16 cellular contexts compared by ENCODE assay signal in genomic region chr9:134210908-134211810, GRCh38. TPM values are rescaled to one million over a fixed set of nuclear protein-coding genes. Genes with fewer than 3 reads are reported as not detected.
DNase-seq lines count a peak whose midpoint lies in the region; ATAC-seq and TF ChIP-seq lines count a peak whose summit lies in the region.
"Had no signal": no experiment of that assay in that cellular context is flagged by ENCODE, and none has a peak within 500 bp of the region (broad histone marks: within the 10 kb centered on the region; RNA-seq: fewer than 3 reads in every experiment).

No MANE protein-coding gene starts in this region.

- H3K27me3 ChIP-seq in SK-N-SH (ENCODE audit: insufficient read depth) (no peaks in the 10 kb centered on the region), tibial nerve (no peaks in the 10 kb centered on the region)

- no peaks in the 10 kb centered on the region for H3F3A ChIP-seq in SK-N-SH (replicated peaks; ENCODE audit: insufficient read depth)

- H3K36me3 Mint-ChIP-seq in nephron (ENCODE audit: low read depth), result no peaks in the 10 kb centered on the region

- H3K79me2 ChIP-seq in SK-N-SH (ENCODE audit: insufficient read depth), result no peaks in the 10 kb centered on the region

- no peak for TF ChIP-seq RAD21 in SK-N-SH (IDR thresholded peaks at IDR 0.05; ENCODE audit: low read length)

- TF ChIP-seq EP300 in SK-N-SH (IDR thresholded peaks at IDR 0.05; ENCODE audit: borderline replicate concordance in 1 of 2, low read depth in 1 of 2, low read length in 1 of 2) (no peak), tibial nerve (IDR thresholded peaks at IDR 0.05) (peak in 1 of 2 donors; percentile 53)

- no peaks in the 10 kb centered on the region for H3K36me3 ChIP-seq in SK-N-SH (replicated peaks in 1 of 2; ENCODE audit: control insufficient read depth in 1 of 2, insufficient read depth in 2 of 2, low read length in 1 of 2)
- no peaks in the 10 kb centered on the region for H3K36me3 ChIP-seq in tibial nerve

- ATAC-seq in SK-N-SH treated with all-trans-retinoic acid at 6 μM for 48 hours (no peak), HG02759 (IDR thresholded peaks at IDR 0.05; ENCODE audit: unreplicated experiment) (no peak), HG03108 (IDR thresholded peaks at IDR 0.05; ENCODE audit: unreplicated experiment) (no peak)

- peaks cover 3% of the 10 kb centered on the region for H3K9me3 Mint-ChIP-seq in nephron

- CTCF ChIA-PET in SK-N-SH (lab: Yijun Ruan, JAX), result interaction anchor here (1.1 to 1.4 kb wide), 2 partner anchors 19 to 41 kb away, joined by 3 read pairs; no protein-coding TSS in a partner anchor

- H3K27ac ChIP-seq in SK-N-SH (ENCODE audit: low read depth in 2 of 2, low read length in 1 of 2) (no peak overlapping the region), tibial nerve (peak overlapping the region in 3 of 4 donors; percentile 11 to 72 (median 66))

- H3K9me2 ChIP-seq in SK-N-SH, result no peaks in the 10 kb centered on the region

- TF ChIP-seq CTCF in SK-N-SH (IDR thresholded peaks at IDR 0.05) (no peak), fibroblast of the aortic adventitia (IDR thresholded peaks at IDR 0.05; ENCODE audit: insufficient read depth, low read length) (no peak), nephron (IDR thresholded peaks at IDR 0.05; ENCODE audit: unreplicated experiment in 3 of 3) (no peak), tibial nerve (IDR thresholded peaks at IDR 0.05) (no peak)

- peak overlapping the region in 2 of 3 experiments; percentile 74 to 86 for H3K27ac Mint-ChIP-seq in nephron
- H3K27ac Mint-ChIP-seq: activated CD4-positive, alpha-beta memory T cell treated with anti-CD3 and anti-CD28 coated beads, Interleukin-2, amount 10 ng/mL, durations not matched to agents 7 days and 5 days; activated naive CD4-positive, alpha-beta T cell treated with anti-CD3 and anti-CD28 coated beads for 36 hours; dendritic cell treated with granulocyte-macrophage colony-stimulating factor and Interleukin-4, amounts not matched to agents 40 ng/mL and 50 ng/mL, for 4 days; T-helper 2 cell treated with Interferon-gamma antibody and Interleukin-4, amounts not matched to agents 5 μg/mL and 100 μg/mL, for 36 hours had no signal

- peak; percentile 20 for DNase-seq in SK-N-SH
- peak; percentile 65 for DNase-seq in fibroblast of the aortic adventitia (ENCODE audit: low read depth)
- DNase-seq in tibial nerve (ENCODE audit: low spot score in 2 of 2), result peak in 1 of 2 donors; percentile 56
- no peak for DNase-seq in H4 (ENCODE audit: low spot score)
- DNase-seq: activated CD4-positive, alpha-beta memory T cell treated with anti-CD3 and anti-CD28 coated beads, Interleukin-2, amount 10 ng/mL, durations not matched to agents 7 days and 5 days; activated naive CD4-positive, alpha-beta T cell treated with anti-CD3 and anti-CD28 coated beads for 36 hours; mesendoderm; NCI-H187 treated with DMSO at 0.1 percent for 48 hours had no signal

- H3K4me3 Mint-ChIP-seq in nephron, result no peak overlapping the region
- H3K4me3 Mint-ChIP-seq: activated CD4-positive, alpha-beta memory T cell treated with anti-CD3 and anti-CD28 coated beads, Interleukin-2, amount 10 ng/mL, durations not matched to agents 7 days and 5 days; activated naive CD4-positive, alpha-beta T cell treated with anti-CD3 and anti-CD28 coated beads for 36 hours; dendritic cell treated with granulocyte-macrophage colony-stimulating factor and Interleukin-4, amounts not matched to agents 40 ng/mL and 50 ng/mL, for 4 days; T-helper 2 cell treated with Interferon-gamma antibody and Interleukin-4, amounts not matched to agents 5 μg/mL and 100 μg/mL, for 36 hours had no signal

- WGBS in SK-N-SH (ENCODE audit: low lambda C conversion rate), result 59% methylated on average over 14 of the region's 22 CpGs
- WGBS in tibial nerve, 2 donors, result 67 to 70% methylated on average over 19 to 22 of the region's 22 CpGs

- H3K4me1 ChIP-seq in SK-N-SH (ENCODE audit: control insufficient read depth in 1 of 2, insufficient read depth in 2 of 2, low read depth in 1 of 2, low read length in 1 of 2), result peaks cover 0 to 25% of the 10 kb centered on the region in 2 experiments; a peak in 1 of 4 replicates
- peaks cover 0 to 48% (median 18%) of the 10 kb centered on the region in 4 donors for H3K4me1 ChIP-seq in tibial nerve

- H3K4me3 ChIP-seq in SK-N-SH (ENCODE audit: low read depth in 2 of 2, low read length in 1 of 2), result no peak overlapping the region
- H3K4me3 ChIP-seq in fibroblast of the aortic adventitia (ENCODE audit: low read depth, low read length), result no peak overlapping the region
- H3K4me3 ChIP-seq in tibial nerve, result no peak overlapping the region

- H3K4me2 ChIP-seq in SK-N-SH, result no peak overlapping the region

- POLR2A ChIA-PET in SK-N-SH (lab: Yijun Ruan, JAX), result no interaction called here

- H3K27me3 Mint-ChIP-seq in nephron (ENCODE audit: low read depth), result peaks cover 18% of the 10 kb centered on the region
- H3K27me3 Mint-ChIP-seq: activated CD4-positive, alpha-beta memory T cell treated with anti-CD3 and anti-CD28 coated beads, Interleukin-2, amount 10 ng/mL, durations not matched to agents 7 days and 5 days had no signal

- H4K20me1 ChIP-seq in SK-N-SH (ENCODE audit: insufficient read depth), result no peaks in the 10 kb centered on the region

- H3K9ac ChIP-seq in SK-N-SH, result no peak overlapping the region

- no peak for TF ChIP-seq POLR2A in tibial nerve (IDR thresholded peaks at IDR 0.05)

- H3K4me1 Mint-ChIP-seq in nephron, result peaks cover 42% of the 10 kb centered on the region
- H3K4me1 Mint-ChIP-seq: activated CD4-positive, alpha-beta memory T cell treated with anti-CD3 and anti-CD28 coated beads, Interleukin-2, amount 10 ng/mL, durations not matched to agents 7 days and 5 days had no signal

- H2AFZ ChIP-seq in SK-N-SH (ENCODE audit: low read depth), result no peak overlapping the region

- H3K9me3 ChIP-seq in SK-N-SH, result no peaks in the 10 kb centered on the region
- no peaks in the 10 kb centered on the region for H3K9me3 ChIP-seq in tibial nerve

TF ChIP-seq in SK-N-SH, 30 proteins besides CTCF, POLR2A, EP300 and RAD21 (continues in another document):
- TF ChIP-seq IRF3 (IDR thresholded peaks at IDR 0.05; ENCODE audit: low read depth, low read length), result no peak
- TF ChIP-seq TAF1 (IDR thresholded peaks at IDR 0.05; ENCODE audit: borderline replicate concordance, low read depth, low read length), result no peak
- no peak for TF ChIP-seq JUND (IDR thresholded peaks at IDR 0.05)
- TF ChIP-seq POLR2AphosphoS5 (IDR thresholded peaks at IDR 0.05; ENCODE audit: low read depth, low read length), result no peak

TF ChIP-seq in SK-N-SH treated with all-trans-retinoic acid at 6 μM for 48 hours, 23 proteins besides CTCF, POLR2A, EP300 and RAD21 (continues in another document):
- TF ChIP-seq ARNTL (CRISPR knock-in tag; IDR thresholded peaks at IDR 0.05; ENCODE audit: borderline replicate concordance, low read depth) (no peak), ZFP30 (CRISPR knock-in tag; IDR thresholded peaks at IDR 0.05) (no peak), TSHZ2 (CRISPR knock-in tag; IDR thresholded peaks at IDR 0.05) (no peak), GLIS3 (CRISPR knock-in tag; IDR thresholded peaks at IDR 0.05) (no peak), BACH2 (CRISPR knock-in tag; IDR thresholded peaks at IDR 0.05; ENCODE audit: borderline replicate concordance) (no peak), ISL1 (CRISPR knock-in tag; IDR thresholded peaks at IDR 0.05) (no peak), OSR1 (CRISPR knock-in tag; IDR thresholded peaks at IDR 0.05) (no peak), RARB (CRISPR knock-in tag; IDR thresholded peaks at IDR 0.05) (no peak), PPARA (CRISPR knock-in tag; IDR thresholded peaks at IDR 0.05; ENCODE audit: borderline replicate concordance) (no peak), TCF4 (CRISPR knock-in tag; IDR thresholded peaks at IDR 0.05; ENCODE audit: borderline replicate concordance) (no peak), ZNF70 (CRISPR knock-in tag; IDR thresholded peaks at IDR 0.05) (no peak)
- TF ChIP-seq, protein P1, sequence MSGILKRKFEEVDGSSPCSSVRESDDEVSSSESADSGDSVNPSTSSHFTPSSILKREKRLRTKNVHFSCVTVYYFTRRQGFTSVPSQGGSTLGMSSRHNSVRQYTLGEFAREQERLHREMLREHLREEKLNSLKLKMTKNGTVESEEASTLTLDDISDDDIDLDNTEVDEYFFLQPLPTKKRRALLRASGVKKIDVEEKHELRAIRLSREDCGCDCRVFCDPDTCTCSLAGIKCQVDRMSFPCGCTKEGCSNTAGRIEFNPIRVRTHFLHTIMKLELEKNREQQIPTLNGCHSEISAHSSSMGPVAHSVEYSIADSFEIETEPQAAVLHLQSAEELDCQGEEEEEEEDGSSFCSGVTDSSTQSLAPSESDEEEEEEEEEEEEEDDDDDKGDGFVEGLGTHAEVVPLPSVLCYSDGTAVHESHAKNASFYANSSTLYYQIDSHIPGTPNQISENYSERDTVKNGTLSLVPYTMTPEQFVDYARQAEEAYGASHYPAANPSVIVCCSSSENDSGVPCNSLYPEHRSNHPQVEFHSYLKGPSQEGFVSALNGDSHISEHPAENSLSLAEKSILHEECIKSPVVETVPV (CRISPR knock-in tag; IDR thresholded peaks at IDR 0.05), result no peak

RNA-seq across cellular contexts. Expression of gene RNU6ATAC, which starts 46.8 kb away (rescaled TPM):
- polyA plus RNA-seq in SK-N-SH (2012; rRNA removed), result not detected in 2 replicates
- not detected in 2 replicates for polyA plus RNA-seq in SK-N-SH (2012; cell fraction: cytosol; rRNA removed)
- polyA plus RNA-seq in SK-N-SH (2012; cell fraction: nucleus; rRNA removed), result not detected in 2 replicates
- total RNA-seq in fibroblast of the aortic adventitia (ENCODE audit: low replicate concordance) (not detected in 2 replicates), tibial nerve (not detected)
- not detected in 2 replicates for total RNA-seq in H4 (2014; rRNA removed; shearing (Covaris generic))
- total RNA-seq: pulmonary artery endothelial cell had no signal
- polyA plus RNA-seq: thymus had no signal

Comparison
In these comparisons a context has a peak if more than half of its experiments do, and no peak if none do; other contexts are left out.
1. H3K27ac ChIP-seq: peak in tibial nerve (3 of 4); none in SK-N-SH (0 of 2).